In genomic region chr13:49454388-49455015, GRCh38 we compare ENCODE assay signal across 9 cellular contexts. TPM values are rescaled to one million over a fixed set of nuclear protein-coding genes. Genes with fewer than 3 reads are reported as not detected.
A peak's percentile ranks its signal among the peaks of the same experiment; 100 is the strongest.
DNase-seq lines count a peak whose midpoint lies in the region; ATAC-seq, FAIRE-seq and TF ChIP-seq lines count a peak whose summit lies in the region.
"Had no signal": no experiment of that assay in that cellular context is flagged by ENCODE, and none has a peak within 500 bp of the region (broad histone marks: within the 10 kb centered on the region; RNA-seq: fewer than 3 reads in every experiment).

No MANE protein-coding gene starts in this region.

- BruUV-seq in GM12878 (replicated peaks; lab: Mats Ljungman, UMichigan): no TSS peak

- peaks cover 13 to 60% (median 49%) of the 10 kb centered on the region in 4 donors for H3K4me1 Mint-ChIP-seq in CD4-positive, CD25-positive, alpha-beta regulatory T cell

- peak overlapping the region; percentile 73 for H3K27ac ChIP-seq in CD4-positive, CD25-positive, alpha-beta regulatory T cell (ENCODE audit: insufficient read depth, low read length, poor library complexity, severe bottlenecking)
- H3K27ac ChIP-seq in GM12878 (ENCODE audit: control insufficient read depth, insufficient read depth) (peak overlapping the region; percentile 13; the same call in 1 of the 2 replicates), left lung (peak overlapping the region in 1 of 2 donors; percentile 3)
- H3K27ac ChIP-seq: epithelial cell of prostate had no signal

- peak overlapping the region; percentile 71 for H3K4me3 ChIP-seq in CD4-positive, CD25-positive, alpha-beta regulatory T cell (ENCODE audit: low read depth, low read length)
- H3K4me3 ChIP-seq in GM12878 (no peak overlapping the region), left lung (no peak overlapping the region)

- under 1% methylated on average over 4 of the region's 4 CpGs for WGBS in GM12878 (ENCODE audit: insufficient coverage, insufficient replicate concordance, low lambda C conversion rate, missing lambda C conversion rate)

- H3K9ac ChIP-seq in GM12878 (ENCODE audit: control insufficient read depth, insufficient read depth, low read length): no peak overlapping the region

- TF ChIP-seq CTCF in GM12878 (IDR thresholded peaks at IDR 0.05 in 2 of 3, conservative IDR thresholded peaks at IDR 0.05 in 1 of 3; ENCODE audit: control insufficient read depth in 2 of 3, extremely low read depth in 1 of 3, insufficient read depth in 1 of 3, low read depth in 3 of 3, low read length in 3 of 3) (no peak), left lung (IDR thresholded peaks at IDR 0.05) (no peak)

- peaks cover 6% of the 10 kb centered on the region for H3K79me2 ChIP-seq in GM12878 (ENCODE audit: control insufficient read depth, insufficient read depth, low read length)

- H3K4me1 ChIP-seq in CD4-positive, CD25-positive, alpha-beta regulatory T cell (ENCODE audit: control insufficient read depth, insufficient read depth, low read length, poor library complexity, severe bottlenecking): peaks cover 27% of the 10 kb centered on the region
- H3K4me1 ChIP-seq in GM12878 (ENCODE audit: control insufficient read depth, insufficient read depth, low read length): peaks cover 14% of the 10 kb centered on the region; the same call in 1 of the 2 replicates
- H3K4me1 ChIP-seq in left lung: peaks cover 0 to 8% of the 10 kb centered on the region in 2 donors

- peak overlapping the region; percentile 61 for H3K4me2 ChIP-seq in GM12878 (ENCODE audit: control insufficient read depth, insufficient read depth)

- peaks cover 7% of the 10 kb centered on the region for H3K36me3 ChIP-seq in CD4-positive, CD25-positive, alpha-beta regulatory T cell (ENCODE audit: control insufficient read depth, insufficient read depth, low read length)
- H3K36me3 ChIP-seq in GM12878 (ENCODE audit: control insufficient read depth in 2 of 2, insufficient read depth in 2 of 2, low read length in 1 of 2) (no peaks in the 10 kb centered on the region), left lung (peaks cover 0 to 8% of the 10 kb centered on the region in 2 donors)

- H3K9me3 Mint-ChIP-seq in CD4-positive, CD25-positive, alpha-beta regulatory T cell: no peaks in the 10 kb centered on the region

- TF ChIP-seq EP300 in GM12878 (IDR thresholded peaks at IDR 0.05; ENCODE audit: borderline replicate concordance in 1 of 2, control insufficient read depth in 1 of 2, low read depth in 2 of 2, low read length in 2 of 2): peak; percentile 78 to 85

- RAD21 ChIA-PET in GM12878 (lab: Charles Lee; ENCODE audit: unreplicated experiment): interaction anchor here (1.0 to 1.6 kb wide), 4 partner anchors 8 to 175 kb away, joined by 3 to 6 read pairs (median 4); partner anchors contain the start of genes ARL11, CAB39L and SETDB2

- H3K36me3 Mint-ChIP-seq in CD4-positive, CD25-positive, alpha-beta regulatory T cell: peaks cover 30% of the 10 kb centered on the region

- SMC1A ChIA-PET in GM12878 (lab: Charles Lee; ENCODE audit: uncharacterized antibody, unreplicated experiment): interaction anchor here (0.7 to 1.4 kb wide), 3 partner anchors 8 to 556 kb away, joined by 3 to 9 read pairs (median 4); no protein-coding TSS in a partner anchor

- POLR2A ChIA-PET in GM12878 (lab: Charles Lee): interaction anchor here (0.5 to 3.5 kb wide), 4 partner anchors 11 to 433 kb away, joined by 3 to 25 read pairs (median 4); partner anchors contain the start of genes CAB39L and SETDB2

- no peak for TF ChIP-seq RAD21 in GM12878 (IDR thresholded peaks at IDR 0.05; ENCODE audit: insufficient read depth, low read depth, low read length)

- TF ChIP-seq POLR2A in GM12878 (IDR thresholded peaks at IDR 0.05; ENCODE audit: low read depth, low read length): no peak

- FAIRE-seq in GM12878 (lab: Jason Lieb, UNC): peak; percentile 59

- H3K27ac Mint-ChIP-seq in CD4-positive, CD25-positive, alpha-beta regulatory T cell: peak overlapping the region; percentile 59 to 98 (median 66)

- peak; percentile 90 to 94 for ATAC-seq in CD4-positive, CD25-positive, alpha-beta regulatory T cell (ENCODE audit: low read depth in 2 of 2)
- ATAC-seq in GM19395 (IDR thresholded peaks at IDR 0.05; ENCODE audit: unreplicated experiment) (peak; percentile 97), HG03135 (IDR thresholded peaks at IDR 0.05; ENCODE audit: unreplicated experiment) (peak; percentile 88), GM12878 (peak; percentile 97), left lung (no peak)

- intact Hi-C loops in GM12878 (cut with micrococcal nuclease; ENCODE audit: unreplicated experiment): no loop called here
- intact Hi-C loops in left lung (cut with DNase I): no loop called here

- H4K20me1 ChIP-seq in GM12878 (ENCODE audit: control insufficient read depth, insufficient read depth): no peaks in the 10 kb centered on the region

- DNase-seq in CD4-positive, CD25-positive, alpha-beta regulatory T cell: peak in 2 of 3 donors; percentile 60 to 73
- DNase-seq in GM12878 (ENCODE audit: low read depth, low spot score) (no peak), iPS-NIHi11 (ENCODE audit: low spot score) (no peak), left lung (no peak), middle frontal gyrus (ENCODE audit: extremely low spot score, low spot score) (no peak), activated gamma-delta T cell (lab: John Stamatoyannopoulos, UW) (no peak)

- H3K27me3 ChIP-seq in CD4-positive, CD25-positive, alpha-beta regulatory T cell (ENCODE audit: control insufficient read depth, insufficient read depth, low read length): no peaks in the 10 kb centered on the region
- no peaks in the 10 kb centered on the region for H3K27me3 ChIP-seq in GM12878 (replicated peaks in 1 of 2; ENCODE audit: control insufficient read depth in 2 of 2, insufficient read depth in 2 of 2, low read length in 1 of 2)
- H3K27me3 ChIP-seq in left lung: no peaks in the 10 kb centered on the region

- H2AFZ ChIP-seq in GM12878 (ENCODE audit: control insufficient read depth, low read depth, low read length): no peak overlapping the region

- H3K27me3 Mint-ChIP-seq in CD4-positive, CD25-positive, alpha-beta regulatory T cell: no peaks in the 10 kb centered on the region

- H3K9me3 ChIP-seq in CD4-positive, CD25-positive, alpha-beta regulatory T cell (ENCODE audit: control insufficient read depth in 2 of 2, low read length in 2 of 2): no peaks in the 10 kb centered on the region
- no peaks in the 10 kb centered on the region for H3K9me3 ChIP-seq in GM12878 (replicated peaks; ENCODE audit: control insufficient read depth, insufficient read depth, low read length)
- no peaks in the 10 kb centered on the region for H3K9me3 ChIP-seq in left lung

- CTCF ChIA-PET in GM12878 (lab: Yijun Ruan, JAX): interaction anchor here (1.6 kb wide), 1 partner anchor 10 kb away, joined by 5 read pairs; the partner anchor contains the start of genes CAB39L and SETDB2

- peak overlapping the region; percentile 52 to 70 (median 56) for H3K4me3 Mint-ChIP-seq in CD4-positive, CD25-positive, alpha-beta regulatory T cell

- in situ Hi-C loops in GM12878 (cut with MboI): loop anchor here (10.0 kb wide), 1 partner anchor 470 kb away; no protein-coding TSS in a partner anchor

RNA-seq across cellular contexts. Expression of gene SETDB2, which starts 10.4 kb away (rescaled TPM):
- 24.4 TPM for total RNA-seq in CD4-positive, CD25-positive, alpha-beta regulatory T cell
- polyA plus RNA-seq in CD4-positive, CD25-positive, alpha-beta regulatory T cell: 10 to 100 TPM; 11.0 to 23.0 (median 14.8) TPM
- 37.4 and 39.0 TPM in 2 replicates for total RNA-seq in GM12878 (2013; cell fraction: nucleolus; rRNA removed)
- total RNA-seq in GM12878 (2014; rRNA removed): 5.7 and 6.6 TPM in 2 replicates
- total RNA-seq in GM12878 (2014; rRNA removed; fragmentation: Illumina TruSeq; extraction: Trizol): 8.3 and 9.5 TPM in 2 replicates
- 5.7 and 6.6 TPM in 2 replicates for total RNA-seq in GM12878 (2021)
- polyA plus RNA-seq in GM12878 (2011; ENCODE audit: low read depth): 2.7 TPM
- polyA plus RNA-seq in GM12878 (2011; rRNA removed): 8.9 and 16.8 TPM in 2 replicates
- polyA plus RNA-seq in GM12878 (2011; cell fraction: cytosol; rRNA removed): 2.6 and 3.3 TPM in 2 replicates
- 7.7 and 8.5 TPM in 2 replicates for polyA plus RNA-seq in GM12878 (2011; cell fraction: nucleus; rRNA removed)
- polyA plus RNA-seq in GM12878 (2012): 5.1 and 7.3 TPM in 2 replicates
- 8.2 and 8.7 TPM in 2 replicates for polyA plus RNA-seq in GM12878 (2014; fragmentation: Illumina TruSeq; extraction: Trizol)
- polyA plus RNA-seq in GM12878 (2014; fragmentation: Nextera tagmentation; extraction: Ambion mirVana): 1 to 10 TPM; 1.2 to 1.4 TPM
- 3.1 and 4.5 TPM in 2 replicates for polyA plus RNA-seq in GM12878 (2014; rRNA removed)
- polyA plus RNA-seq in GM12878 (2016; fragmentation: Nextera tagmentation; extraction: Ambion mirVana): 10 to 100 TPM in 1 of 2 experiments, 1 to 10 TPM in 1; 8.4 to 10.0 TPM
- 5.4 and 7.6 TPM in 2 replicates for polyA minus RNA-seq in GM12878 (2011; rRNA and poly(A)+ RNA removed)
- 2.5 and 4.4 TPM in 2 replicates for polyA minus RNA-seq in GM12878 (2011; cell fraction: cytosol; rRNA and poly(A)+ RNA removed)
- 9.9 and 13.2 TPM in 2 replicates for polyA minus RNA-seq in GM12878 (2011; cell fraction: nucleus; rRNA and poly(A)+ RNA removed)
- 10 to 100 TPM; 11.4 to 14.0 TPM for total RNA-seq in left lung

RNA-seq across cellular contexts. Expression of gene CAB39L, which starts 10.6 kb away (rescaled TPM):
- 3.0 TPM for total RNA-seq in CD4-positive, CD25-positive, alpha-beta regulatory T cell
- 10 to 100 TPM in 2 of 4 donors, 1 to 10 TPM in 2; 6.9 to 13.9 (median 10.0) TPM for polyA plus RNA-seq in CD4-positive, CD25-positive, alpha-beta regulatory T cell
- total RNA-seq in GM12878 (2013; cell fraction: nucleolus; rRNA removed): 3.0 and 3.2 TPM in 2 replicates
- total RNA-seq in GM12878 (2014; rRNA removed) (1.2 and 1.9 TPM in 2 replicates), GM12878 (2014; rRNA removed; fragmentation: Illumina TruSeq; extraction: Trizol) (1.9 and 2.1 TPM in 2 replicates), GM12878 (2021) (2.2 and 3.0 TPM in 2 replicates), left lung (10 to 100 TPM in 1 of 2 donors, 1 to 10 TPM in 1; 8.6 to 12.8 TPM)
- 2.6 TPM for polyA plus RNA-seq in GM12878 (2011; ENCODE audit: low read depth)
- polyA plus RNA-seq in GM12878 (2011; rRNA removed) (2.9 and 5.0 TPM in 2 replicates), GM12878 (2014; fragmentation: Illumina TruSeq; extraction: Trizol) (1.9 and 2.0 TPM in 2 replicates), GM12878 (2014; fragmentation: Nextera tagmentation; extraction: Ambion mirVana) (1 to 10 TPM in 1 of 2 experiments, under 1 TPM in 1; 0.88 to 1.6 TPM), GM12878 (2014; rRNA removed) (1.0 and 1.4 TPM in 2 replicates), GM12878 (2016; fragmentation: Nextera tagmentation; extraction: Ambion mirVana) (1 to 10 TPM; 1.6 to 1.8 TPM)
- polyA plus RNA-seq in GM12878 (2011; cell fraction: cytosol; rRNA removed): 1.4 and 1.9 TPM in 2 replicates
- 1.0 and 1.5 TPM in 2 replicates for polyA plus RNA-seq in GM12878 (2011; cell fraction: nucleus; rRNA removed)
- 2.8 and 3.0 TPM in 2 replicates for polyA plus RNA-seq in GM12878 (2012)
- 2.8 and 3.0 TPM in 2 replicates for polyA minus RNA-seq in GM12878 (2011; rRNA and poly(A)+ RNA removed)
- 1.0 and 1.9 TPM in 2 replicates for polyA minus RNA-seq in GM12878 (2011; cell fraction: cytosol; rRNA and poly(A)+ RNA removed)
- polyA minus RNA-seq in GM12878 (2011; cell fraction: nucleus; rRNA and poly(A)+ RNA removed): 1.1 and 1.2 TPM in 2 replicates

RNA-seq across cellular contexts. Expression of gene PHF11, which starts 41.3 kb away (rescaled TPM):
- 122 TPM for total RNA-seq in CD4-positive, CD25-positive, alpha-beta regulatory T cell
- 100 to 1,000 TPM; 101 to 134 (median 115) TPM for polyA plus RNA-seq in CD4-positive, CD25-positive, alpha-beta regulatory T cell
- 69.4 and 73.9 TPM in 2 replicates for total RNA-seq in GM12878 (2013; cell fraction: nucleolus; rRNA removed)
- total RNA-seq in GM12878 (2014; rRNA removed) (17.8 and 24.5 TPM in 2 replicates), GM12878 (2014; rRNA removed; fragmentation: Illumina TruSeq; extraction: Trizol) (35.0 and 36.3 TPM in 2 replicates), GM12878 (2021) (33.9 and 35.6 TPM in 2 replicates), left lung (10 to 100 TPM; 42.9 to 55.5 TPM)
- polyA plus RNA-seq in GM12878 (2011; ENCODE audit: low read depth): 61.1 TPM
- polyA plus RNA-seq in GM12878 (2011; rRNA removed) (77.3 and 89.2 TPM in 2 replicates), GM12878 (2014; fragmentation: Illumina TruSeq; extraction: Trizol) (50.1 and 64.6 TPM in 2 replicates), GM12878 (2014; fragmentation: Nextera tagmentation; extraction: Ambion mirVana) (10 to 100 TPM; 16.9 to 23.0 TPM), GM12878 (2014; rRNA removed) (39.7 and 40.9 TPM in 2 replicates), GM12878 (2016; fragmentation: Nextera tagmentation; extraction: Ambion mirVana) (10 to 100 TPM; 24.2 to 31.6 TPM)
- 30.5 and 35.1 TPM in 2 replicates for polyA plus RNA-seq in GM12878 (2011; cell fraction: cytosol; rRNA removed)
- 74.2 and 92.7 TPM in 2 replicates for polyA plus RNA-seq in GM12878 (2011; cell fraction: nucleus; rRNA removed)
- polyA plus RNA-seq in GM12878 (2012): 49.4 and 62.6 TPM in 2 replicates
- 25.4 and 33.2 TPM in 2 replicates for polyA minus RNA-seq in GM12878 (2011; rRNA and poly(A)+ RNA removed)
- 12.0 and 12.8 TPM in 2 replicates for polyA minus RNA-seq in GM12878 (2011; cell fraction: cytosol; rRNA and poly(A)+ RNA removed)
- polyA minus RNA-seq in GM12878 (2011; cell fraction: nucleus; rRNA and poly(A)+ RNA removed): 18.4 and 27.5 TPM in 2 replicates

Comparison
In these comparisons a context has a peak if more than half of its experiments do, and no peak if none do; other contexts are left out.
1. DNase-seq: peak in CD4-positive, CD25-positive, alpha-beta regulatory T cell (2 of 3); none in GM12878 (single experiment), iPS-NIHi11 (single experiment), left lung (0 of 2), middle frontal gyrus (single experiment) and activated gamma-delta T cell (single experiment).